ENCODE assay signal across 8 cellular contexts in the genomic region with DNA sequence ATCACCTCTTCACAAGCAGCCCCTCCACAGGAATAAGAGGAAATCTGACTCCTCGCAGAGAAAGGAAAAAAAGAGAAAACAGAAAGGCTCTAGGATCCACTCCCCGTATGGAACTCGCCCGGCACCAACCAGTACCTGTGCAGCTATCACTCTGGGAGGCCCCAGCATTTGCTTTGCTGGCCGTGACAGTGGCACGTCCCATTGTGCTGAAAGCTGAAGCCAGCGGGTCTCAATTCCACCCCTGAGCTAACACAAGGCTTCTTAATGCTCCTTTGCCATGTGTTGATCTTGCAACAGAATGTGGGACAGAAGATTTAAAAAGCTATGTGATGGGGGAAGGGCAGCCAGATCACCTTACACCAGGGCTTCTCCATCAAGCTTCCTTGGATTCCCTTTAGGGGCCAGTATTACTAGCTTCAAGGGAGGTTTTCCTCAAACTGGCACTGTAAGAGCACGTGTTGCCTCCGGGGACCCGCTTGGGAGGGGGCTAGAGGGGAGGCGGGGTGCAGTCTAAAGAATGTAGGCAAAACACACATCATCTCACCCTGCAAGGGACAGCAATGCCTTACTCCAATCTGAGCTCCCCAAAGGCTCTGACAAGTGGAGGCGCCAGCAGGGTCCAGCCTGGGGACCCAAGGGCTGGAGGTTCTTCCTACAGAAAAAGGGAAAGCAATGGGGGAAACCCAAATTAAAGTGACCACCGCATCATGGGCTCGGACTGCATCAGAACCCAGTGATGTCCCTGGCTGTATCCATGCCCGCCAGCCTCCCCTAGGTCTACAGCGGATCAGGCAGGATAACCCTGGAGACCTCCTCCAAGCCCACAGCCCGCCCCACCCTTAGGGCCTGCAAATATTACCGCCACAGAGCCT. TPM values are rescaled to one million over a fixed set of nuclear protein-coding genes. Genes with fewer than 3 reads are reported as not detected.
A peak's percentile ranks its signal among the peaks of the same experiment; 100 is the strongest.
DNase-seq lines count a peak whose midpoint lies in the region; ATAC-seq and TF ChIP-seq lines count a peak whose summit lies in the region.

No MANE protein-coding gene starts in this region.

- H3K27ac Mint-ChIP-seq in activated CD4-positive, alpha-beta memory T cell treated with anti-CD3 and anti-CD28 coated beads for 36 hours: no peak overlapping the region

- no peak overlapping the region for H2BK5ac ChIP-seq in trophoblast cell (ENCODE audit: low read depth, low read length, poor library complexity)

- peak overlapping the region; percentile 94 for H4K91ac ChIP-seq in trophoblast cell (ENCODE audit: low read depth, low read length)

- no peak for TF ChIP-seq POLR2A in heart left ventricle (IDR thresholded peaks at IDR 0.05)
- TF ChIP-seq POLR2A in gastroesophageal sphincter (IDR thresholded peaks at IDR 0.05): no peak

- peak overlapping the region; percentile 90 for H3K4me2 ChIP-seq in trophoblast cell (ENCODE audit: low read length)

- H3K36me3 ChIP-seq in heart left ventricle (peaks cover 0 to 9% (median 0%) of the 10 kb centered on the region in 9 donors), gastroesophageal sphincter (no peaks in the 10 kb centered on the region), trophoblast cell (ENCODE audit: control insufficient read depth in 1 of 2, insufficient read depth in 2 of 2, low read length in 2 of 2) (no peaks in the 10 kb centered on the region)

- H3K9me3 Mint-ChIP-seq in activated CD4-positive, alpha-beta memory T cell treated with anti-CD3 and anti-CD28 coated beads for 36 hours: peaks cover 14% of the 10 kb centered on the region

- no peak overlapping the region for H4K8ac ChIP-seq in trophoblast cell (ENCODE audit: low read depth, low read length)

- peaks cover 40% of the 10 kb centered on the region for H3K4me1 Mint-ChIP-seq in activated CD4-positive, alpha-beta memory T cell treated with anti-CD3 and anti-CD28 coated beads for 36 hours (ENCODE audit: low read depth)

- no peak overlapping the region for H2AK5ac ChIP-seq in trophoblast cell (ENCODE audit: low read length)

- no peak overlapping the region for H2BK120ac ChIP-seq in trophoblast cell (ENCODE audit: insufficient read depth, low read length, poor library complexity)

- H3K4ac ChIP-seq in trophoblast cell (ENCODE audit: low read depth, low read length): no peak overlapping the region

- TF ChIP-seq EP300 in gastroesophageal sphincter (IDR thresholded peaks at IDR 0.05): no peak

- peaks cover 13% of the 10 kb centered on the region for H3K79me1 ChIP-seq in trophoblast cell (ENCODE audit: low read length)

- H3K23ac ChIP-seq in trophoblast cell (ENCODE audit: low read length): no peak overlapping the region

- intact Hi-C loops in heart left ventricle (cut with DNase I) (loop anchor here (2.0 to 10.0 kb wide), 12 partner anchors 53 to 327 kb away; no protein-coding TSS in a partner anchor), cardiac septum (cut with DNase I) (loop anchor here (2.0 kb wide), 2 partner anchors 111 to 211 kb away; no protein-coding TSS in a partner anchor)
- intact Hi-C loops in activated CD4-positive, alpha-beta memory T cell treated with anti-CD3 and anti-CD28 coated beads for 36 hours (cut with micrococcal nuclease): loop anchor here (2.0 kb wide), 1 partner anchor 15 kb away; no protein-coding TSS in a partner anchor

- H3K9me3 ChIP-seq in heart left ventricle: peaks cover 0 to 3% (median 0%) of the 10 kb centered on the region in 12 donors
- H3K9me3 ChIP-seq in gastroesophageal sphincter: peaks cover 0 to under 1% (median 0%) of the 10 kb centered on the region in 3 donors
- peaks cover under 1% of the 10 kb centered on the region for H3K9me3 ChIP-seq in trophoblast cell (ENCODE audit: insufficient read depth, low read depth, low read length)

- peaks cover 13% of the 10 kb centered on the region for H3K79me2 ChIP-seq in trophoblast cell (ENCODE audit: control insufficient read depth, insufficient read depth, low read length, poor library complexity)

- no peak overlapping the region for H3K18ac ChIP-seq in trophoblast cell (ENCODE audit: low read length)

- H3K4me1 ChIP-seq in heart left ventricle (peaks cover 0 to 63% (median 38%) of the 10 kb centered on the region in 12 donors), gastroesophageal sphincter (peaks cover 0 to 47% (median 5%) of the 10 kb centered on the region in 3 donors), trophoblast cell (ENCODE audit: control insufficient read depth in 1 of 2, insufficient read depth in 2 of 2, low read length in 2 of 2) (peaks cover 14 to 15% of the 10 kb centered on the region in 2 experiments)

- CTCF ChIA-PET in activated CD4-positive, alpha-beta memory T cell treated with anti-CD3 and anti-CD28 coated beads for 36 hours (lab: Charles Lee): interaction anchor here (0.5 to 2.2 kb wide), 5 partner anchors 14 to 202 kb away, joined by 3 to 7 read pairs (median 3); no protein-coding TSS in a partner anchor

- peak overlapping the region; percentile 28 for H2BK12ac ChIP-seq in trophoblast cell (ENCODE audit: low read length)

- peaks cover 2% of the 10 kb centered on the region for H3K27me3 Mint-ChIP-seq in activated CD4-positive, alpha-beta memory T cell treated with anti-CD3 and anti-CD28 coated beads for 36 hours

- no peak overlapping the region for H2AFZ ChIP-seq in trophoblast cell (ENCODE audit: insufficient read depth, low read length, poor library complexity)

- peak in 2 of 5 donors; percentile 39 to 53 for DNase-seq in heart left ventricle
- no peak for DNase-seq in cardiac septum (ENCODE audit: low spot score)
- DNase-seq in activated CD4-positive, alpha-beta memory T cell treated with anti-CD3 and anti-CD28 coated beads for 36 hours: no peak
- DNase-seq in trophoblast cell: peak in 1 of 2 donors; percentile 13
- no peak for DNase-seq in CD1c-positive myeloid dendritic cell (ENCODE audit: extremely low spot score)
- DNase-seq in COR-L47 (lab: John Stamatoyannopoulos, UW): no peak

- POLR2A ChIA-PET in activated CD4-positive, alpha-beta memory T cell treated with anti-CD3 and anti-CD28 coated beads for 36 hours (lab: Charles Lee): interaction anchor here (1.0 to 2.2 kb wide), 4 partner anchors 10 to 64 kb away, joined by 3 to 19 read pairs (median 4); no protein-coding TSS in a partner anchor

- no peak overlapping the region for H3K9ac ChIP-seq in trophoblast cell (ENCODE audit: low read length)

- no peaks in the 10 kb centered on the region for H3K27me3 ChIP-seq in heart left ventricle
- no peaks in the 10 kb centered on the region for H3K27me3 ChIP-seq in gastroesophageal sphincter
- no peaks in the 10 kb centered on the region for H3K27me3 ChIP-seq in trophoblast cell (ENCODE audit: insufficient read depth, low read length)

- peak overlapping the region; percentile 60 to 98 (median 91) for H3K4me3 ChIP-seq in heart left ventricle
- H3K4me3 ChIP-seq in gastroesophageal sphincter: peak overlapping the region; percentile 94 to 95
- H3K4me3 ChIP-seq in trophoblast cell (ENCODE audit: low read depth, low read length): peak overlapping the region; percentile 50

- H3K14ac ChIP-seq in trophoblast cell (ENCODE audit: low read length): no peak overlapping the region

- WGBS in heart left ventricle, 4 donors: 29 to 49% (median 45%) methylated on average over 18 of the region's 18 CpGs
- 29 to 52% methylated on average over 9 to 12 of the region's 18 CpGs for WGBS in gastroesophageal sphincter (ENCODE audit: low coverage in 1 of 2), 2 donors
- no CpG with 5 or more reads among the region's 18 CpGs for WGBS in trophoblast cell (ENCODE audit: extremely low coverage, insufficient coverage, insufficient read length)

- peak overlapping the region; percentile 83 to 100 (median 98) for H3K27ac ChIP-seq in heart left ventricle
- peak overlapping the region in 3 of 4 donors; percentile 94 to 99 (median 99) for H3K27ac ChIP-seq in gastroesophageal sphincter
- no peak overlapping the region for H3K27ac ChIP-seq in trophoblast cell (ENCODE audit: low read depth, low read length)

- peak in 1 of 4 donors; percentile 28 for ATAC-seq in heart left ventricle
- no peak for ATAC-seq in gastroesophageal sphincter
- no peak for ATAC-seq in HG02884 (IDR thresholded peaks at IDR 0.05; ENCODE audit: unreplicated experiment)

- H3K4me3 Mint-ChIP-seq in activated CD4-positive, alpha-beta memory T cell treated with anti-CD3 and anti-CD28 coated beads for 36 hours: peak overlapping the region; percentile 70

- H3K36me3 Mint-ChIP-seq in activated CD4-positive, alpha-beta memory T cell treated with anti-CD3 and anti-CD28 coated beads for 36 hours: peaks cover 21% of the 10 kb centered on the region

- TF ChIP-seq CTCF in heart left ventricle (IDR thresholded peaks at IDR 0.05) (no peak), gastroesophageal sphincter (IDR thresholded peaks at IDR 0.05) (no peak)

- H4K12ac ChIP-seq in trophoblast cell (ENCODE audit: low read depth, low read length): no peak overlapping the region

RNA-seq across cellular contexts. Expression of gene USP46, which starts 1.2 kb away (rescaled TPM):
- total RNA-seq in heart left ventricle: 100 to 1,000 TPM in 1 of 9 donors, 10 to 100 TPM in 8; 29.8 to 111 (median 75.3) TPM
- polyA plus RNA-seq in heart left ventricle: 10 to 100 TPM in 1 of 2 donors, 1 to 10 TPM in 1; 6.1 to 26.2 TPM
- total RNA-seq in cardiac septum: 111 TPM
- total RNA-seq in activated CD4-positive, alpha-beta memory T cell treated with anti-CD3 and anti-CD28 coated beads for 36 hours: 1 to 10 TPM; 6.2 to 7.0 TPM
- 1 to 10 TPM; 8.1 to 9.5 (median 8.7) TPM for total RNA-seq in gastroesophageal sphincter
- 15.8 and 16.9 TPM in 2 replicates for polyA plus RNA-seq in trophoblast cell (2013)
